Comparison of ENCODE assay signal across 11 cellular contexts in genomic region chr1:26477446-26478152, GRCh38. TPM values are rescaled to one million over a fixed set of nuclear protein-coding genes. Genes with fewer than 3 reads are reported as not detected.
A peak's percentile ranks its signal among the peaks of the same experiment; 100 is the strongest.
DNase-seq lines count a peak whose midpoint lies in the region; ATAC-seq and FAIRE-seq lines count a peak whose summit lies in the region.
"Had no signal": no experiment of that assay in that cellular context is flagged by ENCODE, and none has a peak within 500 bp of the region (broad histone marks: within the 10 kb centered on the region; RNA-seq: fewer than 3 reads in every experiment).

No MANE protein-coding gene starts in this region.

- no peaks in the 10 kb centered on the region for H3K9me3 Mint-ChIP-seq in naive thymus-derived CD8-positive, alpha-beta T cell
- H3K9me3 Mint-ChIP-seq: stimulated activated naive CD8-positive, alpha-beta T cell treated with anti-CD3 and anti-CD28 coated beads, Interleukin-15, Interleukin-2, amounts not matched to agents 100 ng/mL and 50 ng/mL, for 24 hours had no signal

- H3K4me3 Mint-ChIP-seq in naive thymus-derived CD8-positive, alpha-beta T cell = no peak overlapping the region
- H3K4me3 Mint-ChIP-seq: stimulated activated naive CD8-positive, alpha-beta T cell treated with anti-CD3 and anti-CD28 coated beads, Interleukin-15, Interleukin-2, amounts not matched to agents 100 ng/mL and 50 ng/mL, for 24 hours had no signal

- peak; percentile 74 for FAIRE-seq in TTC549 (lab: Jason Lieb, UNC)

- ATAC-seq in naive thymus-derived CD8-positive, alpha-beta T cell = no peak
- ATAC-seq in HG03342 (IDR thresholded peaks at IDR 0.05; ENCODE audit: unreplicated experiment) = no peak
- no peak for ATAC-seq in HG02610 (IDR thresholded peaks at IDR 0.05; ENCODE audit: unreplicated experiment)

- H3K36me3 Mint-ChIP-seq in naive thymus-derived CD8-positive, alpha-beta T cell = peaks cover 0 to 69% (median 12%) of the 10 kb centered on the region in 3 donors

- peak; percentile 65 for DNase-seq in NCI-H82 (lab: John Stamatoyannopoulos, UW)
- DNase-seq in NCI-H82 treated with DMSO at 0.1 percent for 48 hours (lab: John Stamatoyannopoulos, UW; ENCODE audit: unreplicated experiment) = no peak
- peak; percentile 5 for DNase-seq in HCEC 1CT
- no peak for DNase-seq in naive thymus-derived CD8-positive, alpha-beta T cell
- no peak for DNase-seq in NCI-H446 (lab: John Stamatoyannopoulos, UW)
- DNase-seq: activated T-cell treated with anti-CD3 and anti-CD28 coated beads, Interleukin-2, amount 50 U/mL, for 1 hour; NCI-H2081 treated with DMSO at 0.1 percent for 48 hours had no signal

- H3K4me1 Mint-ChIP-seq in naive thymus-derived CD8-positive, alpha-beta T cell = peaks cover 14 to 43% (median 37%) of the 10 kb centered on the region in 4 donors

- peak overlapping the region in 7 of 10 donors; percentile 20 to 88 (median 60) for H3K27ac Mint-ChIP-seq in naive thymus-derived CD8-positive, alpha-beta T cell

- POLR2A ChIA-PET in naive thymus-derived CD8-positive, alpha-beta T cell (lab: Charles Lee) = no interaction called here

- H3K27me3 Mint-ChIP-seq in naive thymus-derived CD8-positive, alpha-beta T cell = no peaks in the 10 kb centered on the region
- H3K27me3 Mint-ChIP-seq: stimulated activated naive CD8-positive, alpha-beta T cell treated with anti-CD3 and anti-CD28 coated beads, Interleukin-15, Interleukin-2, amounts not matched to agents 100 ng/mL and 50 ng/mL, for 24 hours had no signal

RNA-seq across cellular contexts. Expression of gene HMGN2, which starts 5.4 kb away (rescaled TPM):
- total RNA-seq in naive thymus-derived CD8-positive, alpha-beta T cell = 100 to 1,000 TPM; 382 TPM
- 100 to 1,000 TPM; 634 to 759 (median 709) TPM for polyA plus RNA-seq in naive thymus-derived CD8-positive, alpha-beta T cell

RNA-seq across cellular contexts. Expression of gene DHDDS, which starts 45.5 kb away (rescaled TPM):
- total RNA-seq in naive thymus-derived CD8-positive, alpha-beta T cell = 10 to 100 TPM; 35.5 to 36.5 TPM
- 10 to 100 TPM; 15.1 to 20.7 (median 18.6) TPM for polyA plus RNA-seq in naive thymus-derived CD8-positive, alpha-beta T cell

RNA-seq across cellular contexts. Expression of gene RPS6KA1, which starts 52.0 kb away (rescaled TPM):
- total RNA-seq in naive thymus-derived CD8-positive, alpha-beta T cell = 10 to 100 TPM; 95.2 to 97.0 TPM
- polyA plus RNA-seq in naive thymus-derived CD8-positive, alpha-beta T cell = 100 to 1,000 TPM; 125 to 137 (median 125) TPM

Comparison
In these comparisons a context has a peak if more than half of its experiments do, and no peak if none do; other contexts are left out.
1. DNase-seq: peak in NCI-H82 (single experiment) and HCEC 1CT (single experiment); none in NCI-H82 treated with DMSO at 0.1 percent for 48 hours (single experiment), naive thymus-derived CD8-positive, alpha-beta T cell (0 of 10) and NCI-H446 (0 of 2).